ENCODE assay signal across 8 cellular contexts in the genomic region with DNA sequence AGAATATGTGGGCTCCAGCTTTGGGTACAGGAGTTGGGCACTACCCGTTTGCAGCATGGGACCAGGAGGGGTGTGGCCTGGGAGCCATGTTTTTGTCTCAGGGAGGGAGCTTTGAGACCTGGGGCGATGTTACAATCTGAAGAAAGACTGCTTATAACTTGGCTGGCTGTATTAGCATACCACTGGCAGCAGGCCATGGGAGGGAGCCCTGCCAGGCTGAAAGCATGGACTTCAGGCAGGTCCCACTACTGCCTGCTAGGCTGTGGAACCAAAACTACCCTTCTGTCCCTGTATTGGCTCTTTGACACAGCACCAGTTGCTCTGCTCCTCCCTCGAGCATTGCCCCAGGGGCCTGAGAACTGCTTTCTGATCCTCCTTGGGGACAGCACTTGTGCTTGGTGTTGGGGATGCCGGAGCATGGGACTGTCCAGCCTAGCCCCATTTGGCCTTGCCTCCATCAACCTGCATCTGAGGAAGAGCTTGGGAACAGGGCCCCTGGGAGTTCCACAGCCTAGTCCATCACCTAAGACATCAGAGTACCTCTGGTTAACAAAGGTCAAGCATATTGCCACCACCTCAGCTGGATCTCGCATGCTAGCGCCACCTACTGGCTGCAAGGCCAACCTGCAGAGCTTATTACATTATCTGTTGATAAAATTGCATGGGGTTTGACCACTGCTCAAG.
DNase-seq lines count a peak whose midpoint lies in the region; ATAC-seq and TF ChIP-seq lines count a peak whose summit lies in the region.

No MANE protein-coding gene starts in this region.

- ATAC-seq in GM19035 (IDR thresholded peaks at IDR 0.05; ENCODE audit: unreplicated experiment): peak; percentile 85
- peak; percentile 41 for ATAC-seq in gastroesophageal sphincter
- no peak for ATAC-seq in GM21526 (IDR thresholded peaks at IDR 0.05; ENCODE audit: low FRiP score, unreplicated experiment)

- no peak for TF ChIP-seq POLR2A in gastroesophageal sphincter (IDR thresholded peaks at IDR 0.05)

- no peak overlapping the region for H3K27ac ChIP-seq in C4-2B
- H3K27ac ChIP-seq in gastroesophageal sphincter: peak overlapping the region in 2 of 4 donors; percentile 3 to 6

- peaks cover 0 to 21% (median 0%) of the 10 kb centered on the region in 3 donors for H3K4me1 ChIP-seq in gastroesophageal sphincter

- no peaks in the 10 kb centered on the region for H3K36me3 ChIP-seq in gastroesophageal sphincter

- TF ChIP-seq RAD21 in Ishikawa (IDR thresholded peaks at IDR 0.05; ENCODE audit: low read depth): peak; percentile 69

- TF ChIP-seq CTCF in C4-2B (conservative IDR thresholded peaks at IDR 0.05) (peak; percentile 92), gastroesophageal sphincter (IDR thresholded peaks at IDR 0.05) (peak in 1 of 4 experiments; percentile 45)

- H3K27me3 ChIP-seq in gastroesophageal sphincter: no peaks in the 10 kb centered on the region

- peak; percentile 9 for DNase-seq in activated CD4-positive, alpha-beta T cell treated with anti-CD3 and anti-CD28 coated beads, Interleukin-2, amount 50 U/mL, for 1 hour
- DNase-seq in stimulated activated CD4-positive, alpha-beta T cell treated with anti-CD3 and anti-CD28 coated beads, Interleukin-12 subunit alpha, Interleukin-12 subunit beta, amount 100 ng/mL, for 48 hours (ENCODE audit: low read depth in 2 of 3, low spot score in 1 of 3): peak in 2 of 3 donors; percentile 5 to 6
- no peak for DNase-seq in NCI-H524 treated with DMSO at 0.1 percent for 48 hours (lab: John Stamatoyannopoulos, UW)

- WGBS in gastroesophageal sphincter (ENCODE audit: low coverage in 1 of 2), 2 donors: 20 to 34% methylated on average over 2 to 4 of the region's 6 CpGs

- no peak for TF ChIP-seq EP300 in Ishikawa (IDR thresholded peaks at IDR 0.05; ENCODE audit: borderline replicate concordance)
- no peak for TF ChIP-seq EP300 in gastroesophageal sphincter (IDR thresholded peaks at IDR 0.05)

- H3K4me3 ChIP-seq in gastroesophageal sphincter: no peak overlapping the region

- H3K9me3 ChIP-seq in gastroesophageal sphincter: peaks cover 0 to 36% (median 0%) of the 10 kb centered on the region in 3 donors

TF ChIP-seq in Ishikawa, 13 proteins besides CTCF, POLR2A, EP300 and RAD21:
- TF ChIP-seq TEAD4 (IDR thresholded peaks at IDR 0.05) (no peak), CREB1 (IDR thresholded peaks at IDR 0.05; ENCODE audit: low read depth) (no peak), TAF1 (IDR thresholded peaks at IDR 0.05; ENCODE audit: low read depth) (no peak), EGR1 (IDR thresholded peaks at IDR 0.05) (no peak), MAX (IDR thresholded peaks at IDR 0.05) (no peak), FOXM1 (IDR thresholded peaks at IDR 0.05; ENCODE audit: borderline replicate concordance, low read depth) (no peak), TCF12 (IDR thresholded peaks at IDR 0.05; ENCODE audit: low read depth) (no peak), YY1 (IDR thresholded peaks at IDR 0.05; ENCODE audit: low read depth) (no peak), ZBTB7A (IDR thresholded peaks at IDR 0.05; ENCODE audit: low read depth) (no peak), CEBPB (IDR thresholded peaks at IDR 0.05) (no peak), NFIC (IDR thresholded peaks at IDR 0.05) (no peak)
- TF ChIP-seq, protein P1, sequence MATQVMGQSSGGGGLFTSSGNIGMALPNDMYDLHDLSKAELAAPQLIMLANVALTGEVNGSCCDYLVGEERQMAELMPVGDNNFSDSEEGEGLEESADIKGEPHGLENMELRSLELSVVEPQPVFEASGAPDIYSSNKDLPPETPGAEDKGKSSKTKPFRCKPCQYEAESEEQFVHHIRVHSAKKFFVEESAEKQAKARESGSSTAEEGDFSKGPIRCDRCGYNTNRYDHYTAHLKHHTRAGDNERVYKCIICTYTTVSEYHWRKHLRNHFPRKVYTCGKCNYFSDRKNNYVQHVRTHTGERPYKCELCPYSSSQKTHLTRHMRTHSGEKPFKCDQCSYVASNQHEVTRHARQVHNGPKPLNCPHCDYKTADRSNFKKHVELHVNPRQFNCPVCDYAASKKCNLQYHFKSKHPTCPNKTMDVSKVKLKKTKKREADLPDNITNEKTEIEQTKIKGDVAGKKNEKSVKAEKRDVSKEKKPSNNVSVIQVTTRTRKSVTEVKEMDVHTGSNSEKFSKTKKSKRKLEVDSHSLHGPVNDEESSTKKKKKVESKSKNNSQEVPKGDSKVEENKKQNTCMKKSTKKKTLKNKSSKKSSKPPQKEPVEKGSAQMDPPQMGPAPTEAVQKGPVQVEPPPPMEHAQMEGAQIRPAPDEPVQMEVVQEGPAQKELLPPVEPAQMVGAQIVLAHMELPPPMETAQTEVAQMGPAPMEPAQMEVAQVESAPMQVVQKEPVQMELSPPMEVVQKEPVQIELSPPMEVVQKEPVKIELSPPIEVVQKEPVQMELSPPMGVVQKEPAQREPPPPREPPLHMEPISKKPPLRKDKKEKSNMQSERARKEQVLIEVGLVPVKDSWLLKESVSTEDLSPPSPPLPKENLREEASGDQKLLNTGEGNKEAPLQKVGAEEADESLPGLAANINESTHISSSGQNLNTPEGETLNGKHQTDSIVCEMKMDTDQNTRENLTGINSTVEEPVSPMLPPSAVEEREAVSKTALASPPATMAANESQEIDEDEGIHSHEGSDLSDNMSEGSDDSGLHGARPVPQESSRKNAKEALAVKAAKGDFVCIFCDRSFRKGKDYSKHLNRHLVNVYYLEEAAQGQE (IDR thresholded peaks at IDR 0.05; ENCODE audit: low read depth): no peak
- TF ChIP-seq, protein P2, sequence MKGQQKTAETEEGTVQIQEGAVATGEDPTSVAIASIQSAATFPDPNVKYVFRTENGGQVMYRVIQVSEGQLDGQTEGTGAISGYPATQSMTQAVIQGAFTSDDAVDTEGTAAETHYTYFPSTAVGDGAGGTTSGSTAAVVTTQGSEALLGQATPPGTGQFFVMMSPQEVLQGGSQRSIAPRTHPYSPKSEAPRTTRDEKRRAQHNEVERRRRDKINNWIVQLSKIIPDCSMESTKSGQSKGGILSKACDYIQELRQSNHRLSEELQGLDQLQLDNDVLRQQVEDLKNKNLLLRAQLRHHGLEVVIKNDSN (IDR thresholded peaks at IDR 0.05): no peak
